In genomic region chr5:101458587-101458986, GRCh38 we compare ENCODE assay signal across 7 cellular contexts.
"Had no signal": no experiment of that assay in that cellular context is flagged by ENCODE, and none has a peak within 500 bp of the region (broad histone marks: within the 10 kb centered on the region; RNA-seq: fewer than 3 reads in every experiment).

No MANE protein-coding gene starts in this region.

- H3K4me3 ChIP-seq: GM23338 had no signal

- ATAC-seq: GM23338 had no signal

- H2AFZ ChIP-seq: GM23338 had no signal

- H3K4me2 ChIP-seq: GM23338 had no signal

- DNase-seq: H9, HCEC 1CT, KG1 had no signal

- FAIRE-seq: H1, H54, HTR-8/SVneo had no signal
